31 cellular contexts compared by ENCODE assay signal in the genomic region with DNA sequence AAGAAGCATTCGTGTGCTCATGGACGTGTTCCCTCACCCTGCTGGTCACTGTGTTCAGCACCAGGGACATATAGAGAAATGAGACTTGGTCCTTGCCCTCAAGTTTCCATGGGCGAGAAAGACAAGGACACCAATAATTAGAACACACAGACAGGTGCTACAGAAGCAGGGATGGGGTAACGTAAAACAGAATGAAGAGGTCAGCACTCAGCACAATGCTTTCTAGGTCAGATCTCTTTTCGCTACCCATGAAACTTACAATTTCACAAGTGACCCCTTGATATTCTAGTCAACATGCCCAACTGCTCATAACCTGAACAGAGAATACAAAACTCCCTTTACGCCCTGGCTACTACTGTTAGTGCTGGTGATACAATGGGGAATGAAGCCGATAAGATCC.
"Had no signal": no experiment of that assay in that cellular context is flagged by ENCODE, and none has a peak within 500 bp of the region (broad histone marks: within the 10 kb centered on the region; RNA-seq: fewer than 3 reads in every experiment).

No MANE protein-coding gene starts in this region.

- H3K27ac ChIP-seq: left lung, lower lobe of right lung, neural progenitor cell, neutrophil, skin epidermis, suprapubic skin, thoracic aorta, tibial artery, uterus had no signal

- H3K4me1 Mint-ChIP-seq: nephron progenitor cell had no signal

- H3K27me3 ChIP-seq: left lung, neural progenitor cell, neutrophil, suprapubic skin, tibial artery, uterus had no signal

- H3K4me2 ChIP-seq: neural progenitor cell had no signal

- H3K27me3 Mint-ChIP-seq: progenitor cell of endocrine pancreas, type B pancreatic cell had no signal

- H3K36me3 Mint-ChIP-seq: immature natural killer cell, naive B cell, natural killer cell, neural progenitor cell, type B pancreatic cell had no signal

- DNase-seq: hypothalamus; immature natural killer cell; kidney; left colon; left lung; lower lobe of right lung; mammary epithelial cell; mesenchymal stem cell; naive B cell; natural killer cell; nephron progenitor cell; occipital lobe; retina; right cardiac atrium; stimulated activated CD4-positive, alpha-beta T cell treated with anti-CD3 and anti-CD28 coated beads, Interleukin-12 subunit alpha, Interleukin-12 subunit beta, amount 100 ng/mL, for 4 hours; stimulated activated CD4-positive, alpha-beta T cell treated with anti-CD3 and anti-CD28 coated beads, Interleukin-15, amount 100 ng/mL, for 24 hours; stimulated activated CD4-positive, alpha-beta T cell treated with anti-CD3 and anti-CD28 coated beads, Interleukin-2, amount 100 ng/mL, for 24 hours; stimulated activated CD4-positive, alpha-beta T cell treated with anti-CD3 and anti-CD28 coated beads, Interleukin-4, amount 100 ng/mL, for 1 hour; stimulated activated naive CD4-positive, alpha-beta T cell; tibial artery; uterus had no signal

- H3K9me3 ChIP-seq: left lung, lower lobe of right lung, neutrophil, suprapubic skin, thoracic aorta, tibial artery, uterus had no signal

- ATAC-seq: left colon, left lung, lower lobe of right lung, natural killer cell, right cardiac atrium, sciatic nerve had no signal

- H2AFZ ChIP-seq: neural progenitor cell had no signal

- H3K36me3 ChIP-seq: left lung, lower lobe of right lung, neural progenitor cell, neutrophil, suprapubic skin, thoracic aorta, tibial artery, uterus had no signal

- FAIRE-seq: islet of Langerhans had no signal

- H3K4me1 ChIP-seq: left lung, lower lobe of right lung, neural progenitor cell, tibial artery, uterus had no signal

- H3K4me3 Mint-ChIP-seq: immature natural killer cell; naive B cell; natural killer cell; nephron progenitor cell; neural progenitor cell; stimulated activated naive CD8-positive, alpha-beta T cell treated with anti-CD3 and anti-CD28 coated beads, Interleukin-15, Interleukin-2, amounts not matched to agents 100 ng/mL and 50 ng/mL, for 24 hours; type B pancreatic cell had no signal

- H3K27ac Mint-ChIP-seq: immature natural killer cell; natural killer cell; nephron progenitor cell; neural progenitor cell; progenitor cell of endocrine pancreas; stimulated activated naive CD8-positive, alpha-beta T cell treated with anti-CD3 and anti-CD28 coated beads, Interleukin-15, Interleukin-2, amounts not matched to agents 100 ng/mL and 50 ng/mL, for 24 hours; type B pancreatic cell had no signal

- H3K4me3 ChIP-seq: left lung, lower lobe of right lung, neural progenitor cell, skin epidermis, suprapubic skin, thoracic aorta, tibial artery, uterus had no signal

- H3K9ac ChIP-seq: neural progenitor cell had no signal

- H3K9me3 Mint-ChIP-seq: immature natural killer cell; naive B cell; natural killer cell; nephron progenitor cell; neural progenitor cell; stimulated activated naive CD8-positive, alpha-beta T cell treated with anti-CD3 and anti-CD28 coated beads, Interleukin-15, Interleukin-2, amounts not matched to agents 100 ng/mL and 50 ng/mL, for 24 hours; type B pancreatic cell had no signal
